Comparison of ENCODE assay signal across 1 cellular context in genomic region chr7:39948932-39949928, GRCh38.
TF ChIP-seq lines count a peak whose summit lies in the region.

No MANE protein-coding gene starts in this region.

TF ChIP-seq in GM12878, 131 proteins besides CTCF, POLR2A, EP300 and RAD21 (continued from another document and continues in another):
- no peak for TF ChIP-seq SMAD1 (IDR thresholded peaks at IDR 0.05; ENCODE audit: low read depth, partially characterized antibody)
- TF ChIP-seq CUX1 (IDR thresholded peaks at IDR 0.05; ENCODE audit: insufficient replicate concordance, low read depth, low read length) = no peak
- no peak for TF ChIP-seq CBX3 (IDR thresholded peaks at IDR 0.05; ENCODE audit: borderline replicate concordance, low read depth)
- TF ChIP-seq MXI1 (IDR thresholded peaks at IDR 0.05; ENCODE audit: low read depth, low read length) = peak; percentile 43; the same call in 1 of the 2 replicates
- peak; percentile 69 for TF ChIP-seq RUNX3 (IDR thresholded peaks at IDR 0.05; ENCODE audit: low read length)
- peak; percentile 61; the same call in 1 of the 2 replicates for TF ChIP-seq TCF12 (IDR thresholded peaks at IDR 0.05; ENCODE audit: low read depth, low read length)
- TF ChIP-seq CHD1 (IDR thresholded peaks at IDR 0.05; ENCODE audit: low read depth, low read length) = peak; percentile 90; the same call in 1 of the 2 replicates
- TF ChIP-seq ZBED1 (IDR thresholded peaks at IDR 0.05; ENCODE audit: borderline replicate concordance) = peak; percentile 39
- no peak; the same call in 1 of the 2 replicates for TF ChIP-seq TARDBP (IDR thresholded peaks at IDR 0.05; ENCODE audit: borderline replicate concordance)
- no peak for TF ChIP-seq ZNF24 (IDR thresholded peaks at IDR 0.05)
- TF ChIP-seq RAD51 (IDR thresholded peaks at IDR 0.05) = no peak
- TF ChIP-seq CREB1 (IDR thresholded peaks at IDR 0.05; ENCODE audit: low read depth) = peak; percentile 69
- no peak for TF ChIP-seq CEBPB (IDR thresholded peaks at IDR 0.05; ENCODE audit: borderline replicate concordance in 1 of 2, low read depth in 2 of 2, low read length in 2 of 2)
- peak; percentile 67; the same call in 1 of the 2 replicates for TF ChIP-seq GATAD2B (conservative IDR thresholded peaks at IDR 0.05; ENCODE audit: low read depth)
- no peak for TF ChIP-seq E2F4 (IDR thresholded peaks at IDR 0.05; ENCODE audit: low read depth, low read length)
- TF ChIP-seq SIX5 (IDR thresholded peaks at IDR 0.05; ENCODE audit: low read depth, low read length, severe bottlenecking) = peak; percentile 7
- TF ChIP-seq MYB (IDR thresholded peaks at IDR 0.05; ENCODE audit: borderline replicate concordance, low read depth, low read length) = no peak
- no peak for TF ChIP-seq TCF7 (IDR thresholded peaks at IDR 0.05; ENCODE audit: borderline replicate concordance)
- peak; percentile 97 for TF ChIP-seq TAF1 (IDR thresholded peaks at IDR 0.05; ENCODE audit: borderline replicate concordance, low read depth, low read length)
- peak; percentile 37; the same call in 1 of the 2 replicates for TF ChIP-seq TCF3 (IDR thresholded peaks at IDR 0.05; ENCODE audit: borderline replicate concordance, insufficient read depth, low read depth, low read length)
- peak; percentile 93 for TF ChIP-seq NBN (IDR thresholded peaks at IDR 0.05)
- no peak for TF ChIP-seq ZNF274 (IDR thresholded peaks at IDR 0.05; ENCODE audit: insufficient read depth, insufficient read length)
- no peak for TF ChIP-seq SP1 (IDR thresholded peaks at IDR 0.05; ENCODE audit: low read depth, low read length)
- TF ChIP-seq BCL11A (IDR thresholded peaks at IDR 0.05; ENCODE audit: low read depth, low read length) = no peak
- no peak for TF ChIP-seq ZSCAN29 (IDR thresholded peaks at IDR 0.05)
- TF ChIP-seq, protein P1, sequence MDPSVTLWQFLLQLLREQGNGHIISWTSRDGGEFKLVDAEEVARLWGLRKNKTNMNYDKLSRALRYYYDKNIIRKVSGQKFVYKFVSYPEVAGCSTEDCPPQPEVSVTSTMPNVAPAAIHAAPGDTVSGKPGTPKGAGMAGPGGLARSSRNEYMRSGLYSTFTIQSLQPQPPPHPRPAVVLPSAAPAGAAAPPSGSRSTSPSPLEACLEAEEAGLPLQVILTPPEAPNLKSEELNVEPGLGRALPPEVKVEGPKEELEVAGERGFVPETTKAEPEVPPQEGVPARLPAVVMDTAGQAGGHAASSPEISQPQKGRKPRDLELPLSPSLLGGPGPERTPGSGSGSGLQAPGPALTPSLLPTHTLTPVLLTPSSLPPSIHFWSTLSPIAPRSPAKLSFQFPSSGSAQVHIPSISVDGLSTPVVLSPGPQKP (IDR thresholded peaks at IDR 0.05; ENCODE audit: low read depth, low read length) = peak; percentile 84
- peak; percentile 25 to 94; a peak in 2 of 3 replicates for TF ChIP-seq EGR1 (IDR thresholded peaks at IDR 0.05; ENCODE audit: borderline replicate concordance in 1 of 2, low read depth in 2 of 2, low read length in 2 of 2)
- TF ChIP-seq, protein P2, sequence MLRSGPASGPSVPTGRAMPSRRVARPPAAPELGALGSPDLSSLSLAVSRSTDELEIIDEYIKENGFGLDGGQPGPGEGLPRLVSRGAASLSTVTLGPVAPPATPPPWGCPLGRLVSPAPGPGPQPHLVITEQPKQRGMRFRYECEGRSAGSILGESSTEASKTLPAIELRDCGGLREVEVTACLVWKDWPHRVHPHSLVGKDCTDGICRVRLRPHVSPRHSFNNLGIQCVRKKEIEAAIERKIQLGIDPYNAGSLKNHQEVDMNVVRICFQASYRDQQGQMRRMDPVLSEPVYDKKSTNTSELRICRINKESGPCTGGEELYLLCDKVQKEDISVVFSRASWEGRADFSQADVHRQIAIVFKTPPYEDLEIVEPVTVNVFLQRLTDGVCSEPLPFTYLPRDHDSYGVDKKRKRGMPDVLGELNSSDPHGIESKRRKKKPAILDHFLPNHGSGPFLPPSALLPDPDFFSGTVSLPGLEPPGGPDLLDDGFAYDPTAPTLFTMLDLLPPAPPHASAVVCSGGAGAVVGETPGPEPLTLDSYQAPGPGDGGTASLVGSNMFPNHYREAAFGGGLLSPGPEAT (IDR thresholded peaks at IDR 0.05; ENCODE audit: low read depth) = peak; percentile 54; the same call in 1 of the 2 replicates
- no peak for TF ChIP-seq NRF1 (conservative IDR thresholded peaks at IDR 0.05; ENCODE audit: low read depth, low read length)
- TF ChIP-seq HCFC1 (IDR thresholded peaks at IDR 0.05; ENCODE audit: low read length) = peak; percentile 52; the same call in 1 of the 2 replicates
- TF ChIP-seq MAX (IDR thresholded peaks at IDR 0.05; ENCODE audit: low read depth, low read length) = peak; percentile 73; the same call in 1 of the 2 replicates
- TF ChIP-seq SRF (IDR thresholded peaks at IDR 0.05; ENCODE audit: low read depth in 2 of 2, low read length in 2 of 2) = no peak
- TF ChIP-seq, protein P3, sequence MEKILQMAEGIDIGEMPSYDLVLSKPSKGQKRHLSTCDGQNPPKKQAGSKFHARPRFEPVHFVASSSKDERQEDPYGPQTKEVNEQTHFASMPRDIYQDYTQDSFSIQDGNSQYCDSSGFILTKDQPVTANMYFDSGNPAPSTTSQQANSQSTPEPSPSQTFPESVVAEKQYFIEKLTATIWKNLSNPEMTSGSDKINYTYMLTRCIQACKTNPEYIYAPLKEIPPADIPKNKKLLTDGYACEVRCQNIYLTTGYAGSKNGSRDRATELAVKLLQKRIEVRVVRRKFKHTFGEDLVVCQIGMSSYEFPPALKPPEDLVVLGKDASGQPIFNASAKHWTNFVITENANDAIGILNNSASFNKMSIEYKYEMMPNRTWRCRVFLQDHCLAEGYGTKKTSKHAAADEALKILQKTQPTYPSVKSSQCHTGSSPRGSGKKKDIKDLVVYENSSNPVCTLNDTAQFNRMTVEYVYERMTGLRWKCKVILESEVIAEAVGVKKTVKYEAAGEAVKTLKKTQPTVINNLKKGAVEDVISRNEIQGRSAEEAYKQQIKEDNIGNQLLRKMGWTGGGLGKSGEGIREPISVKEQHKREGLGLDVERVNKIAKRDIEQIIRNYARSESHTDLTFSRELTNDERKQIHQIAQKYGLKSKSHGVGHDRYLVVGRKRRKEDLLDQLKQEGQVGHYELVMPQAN (conservative IDR thresholded peaks at IDR 0.05) = peak; percentile 79
- TF ChIP-seq PAX5 (IDR thresholded peaks at IDR 0.05; ENCODE audit: borderline replicate concordance, low read depth, low read length) = no peak
- TF ChIP-seq SUPT20H (IDR thresholded peaks at IDR 0.05; ENCODE audit: borderline replicate concordance, control insufficient read depth, low read depth, low read length) = no peak
- no peak for TF ChIP-seq ATF3 (IDR thresholded peaks at IDR 0.05; ENCODE audit: borderline replicate concordance, extremely low read depth, low read depth, low read length)
- peak; percentile 74 for TF ChIP-seq SIN3A (IDR thresholded peaks at IDR 0.05; ENCODE audit: low read depth, low read length)
- TF ChIP-seq KLF5 (IDR thresholded peaks at IDR 0.05; ENCODE audit: partially characterized antibody) = peak; percentile 87
- peak; percentile 73 to 78 for TF ChIP-seq IKZF2 (IDR thresholded peaks at IDR 0.05)
- peak; percentile 88; the same call in 1 of the 2 replicates for TF ChIP-seq ZNF207 (IDR thresholded peaks at IDR 0.05; ENCODE audit: borderline replicate concordance)
- TF ChIP-seq ZBTB40 (IDR thresholded peaks at IDR 0.05; ENCODE audit: borderline replicate concordance) = peak; percentile 93
- TF ChIP-seq, protein P4, sequence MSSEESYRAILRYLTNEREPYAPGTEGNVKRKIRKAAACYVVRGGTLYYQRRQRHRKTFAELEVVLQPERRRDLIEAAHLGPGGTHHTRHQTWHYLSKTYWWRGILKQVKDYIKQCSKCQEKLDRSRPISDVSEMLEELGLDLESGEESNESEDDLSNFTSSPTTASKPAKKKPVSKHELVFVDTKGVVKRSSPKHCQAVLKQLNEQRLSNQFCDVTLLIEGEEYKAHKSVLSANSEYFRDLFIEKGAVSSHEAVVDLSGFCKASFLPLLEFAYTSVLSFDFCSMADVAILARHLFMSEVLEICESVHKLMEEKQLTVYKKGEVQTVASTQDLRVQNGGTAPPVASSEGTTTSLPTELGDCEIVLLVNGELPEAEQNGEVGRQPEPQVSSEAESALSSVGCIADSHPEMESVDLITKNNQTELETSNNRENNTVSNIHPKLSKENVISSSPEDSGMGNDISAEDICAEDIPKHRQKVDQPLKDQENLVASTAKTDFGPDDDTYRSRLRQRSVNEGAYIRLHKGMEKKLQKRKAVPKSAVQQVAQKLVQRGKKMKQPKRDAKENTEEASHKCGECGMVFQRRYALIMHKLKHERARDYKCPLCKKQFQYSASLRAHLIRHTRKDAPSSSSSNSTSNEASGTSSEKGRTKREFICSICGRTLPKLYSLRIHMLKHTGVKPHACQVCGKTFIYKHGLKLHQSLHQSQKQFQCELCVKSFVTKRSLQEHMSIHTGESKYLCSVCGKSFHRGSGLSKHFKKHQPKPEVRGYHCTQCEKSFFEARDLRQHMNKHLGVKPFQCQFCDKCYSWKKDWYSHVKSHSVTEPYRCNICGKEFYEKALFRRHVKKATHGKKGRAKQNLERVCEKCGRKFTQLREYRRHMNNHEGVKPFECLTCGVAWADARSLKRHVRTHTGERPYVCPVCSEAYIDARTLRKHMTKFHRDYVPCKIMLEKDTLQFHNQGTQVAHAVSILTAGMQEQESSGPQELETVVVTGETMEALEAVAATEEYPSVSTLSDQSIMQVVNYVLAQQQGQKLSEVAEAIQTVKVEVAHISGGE (CRISPR knock-in tag; IDR thresholded peaks at IDR 0.05) = no peak
